Comparison of ENCODE assay signal across 8 cellular contexts in the genomic region with DNA sequence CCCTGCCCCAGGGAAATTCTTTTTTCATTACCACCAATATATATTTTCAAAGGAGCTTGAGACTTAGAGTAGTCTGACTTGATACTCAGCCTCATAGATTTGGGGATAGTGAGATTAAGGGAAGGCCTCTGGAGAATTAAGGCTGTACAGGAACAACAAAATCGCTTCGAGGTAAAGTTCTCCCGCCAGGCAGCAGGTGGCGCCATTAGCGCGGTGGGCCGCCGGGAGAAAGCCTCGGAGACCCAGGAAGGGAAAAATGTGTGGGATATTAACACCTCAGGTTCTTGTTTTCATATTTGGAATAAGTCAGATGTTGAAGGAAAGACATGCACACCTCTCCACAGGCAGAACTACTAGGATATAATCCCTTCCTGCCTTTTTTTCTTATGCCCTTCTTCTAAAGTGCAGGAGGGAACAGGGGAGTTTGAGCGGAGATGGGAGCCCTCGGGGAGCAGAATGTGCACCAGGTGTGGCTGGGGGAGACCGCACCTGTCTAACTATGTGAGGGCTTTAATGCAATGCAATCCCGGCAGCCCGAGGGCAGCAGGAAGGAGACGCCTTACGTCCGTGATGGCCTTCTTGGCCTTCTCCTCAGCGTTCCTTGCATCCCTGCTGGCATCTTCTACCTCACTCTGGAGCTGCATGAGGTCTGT. TPM values are rescaled to one million over a fixed set of nuclear protein-coding genes. Genes with fewer than 3 reads are reported as not detected.
DNase-seq lines count a peak whose midpoint lies in the region; ATAC-seq and TF ChIP-seq lines count a peak whose summit lies in the region.

No MANE protein-coding gene starts in this region.

- H3K4me1 Mint-ChIP-seq in Calu3 (ENCODE audit: low read depth, unreplicated experiment), result no peaks in the 10 kb centered on the region

- intact Hi-C loops in Calu3 (cut with micrococcal nuclease; ENCODE audit: unreplicated experiment), result no loop called here

- CTCF ChIA-PET in Calu3 (lab: Charles Lee), result interaction anchor here (1.2 kb wide), 1 partner anchor 106 kb away, joined by 3 read pairs; no protein-coding TSS in a partner anchor

- peak; percentile 47 for DNase-seq in Calu3
- DNase-seq in HCEC 1CT, result peak; percentile 10
- peak; percentile 48 for DNase-seq in germinal center (ENCODE audit: low spot score)
- peak; percentile 7 for DNase-seq in stimulated activated CD8-positive, alpha-beta memory T cell treated with anti-CD3 and anti-CD28 coated beads, Interleukin-4, amount 100 ng/mL, for 24 hours (ENCODE audit: low read depth)
- DNase-seq in NCI-H1092 (lab: John Stamatoyannopoulos, UW), result no peak
- no peak for DNase-seq in NCI-H187 treated with DMSO at 0.1 percent for 48 hours (lab: John Stamatoyannopoulos, UW)

- H3K27ac Mint-ChIP-seq in Calu3 (ENCODE audit: unreplicated experiment), result no peak overlapping the region

- no peak overlapping the region for H3K4me3 Mint-ChIP-seq in Calu3 (ENCODE audit: low read depth, unreplicated experiment)

- H3K36me3 Mint-ChIP-seq in Calu3 (ENCODE audit: insufficient read depth, unreplicated experiment), result no peaks in the 10 kb centered on the region

- no peak overlapping the region for H3K4me3 ChIP-seq in WI38 (ENCODE audit: low read depth, low read length)

- TF ChIP-seq CTCF in Calu3 (IDR thresholded peaks at IDR 0.05; ENCODE audit: unreplicated experiment) (peak; percentile 31), WI38 (IDR thresholded peaks at IDR 0.05; ENCODE audit: low read depth, low read length) (peak; percentile 85)

- no peak for ATAC-seq in HG02798 (IDR thresholded peaks at IDR 0.05; ENCODE audit: poor library complexity, unreplicated experiment)

- no peaks in the 10 kb centered on the region for H3K9me3 Mint-ChIP-seq in Calu3 (ENCODE audit: low read depth, unreplicated experiment)

- H3K27me3 Mint-ChIP-seq in Calu3 (ENCODE audit: unreplicated experiment), result no peaks in the 10 kb centered on the region

- BruUV-seq in Calu3 (replicated peaks; lab: Mats Ljungman, UMichigan), result no TSS peak

RNA-seq across cellular contexts. Expression of gene MYH3, which starts 25.9 kb away (rescaled TPM):
- total RNA-seq in Calu3 (2022), result 2.7 and 2.9 TPM in 2 replicates

Comparison
In these comparisons a context has a peak if more than half of its experiments do, and no peak if none do; other contexts are left out.
1. DNase-seq: peak in Calu3 (single experiment), HCEC 1CT (single experiment), germinal center (single experiment) and stimulated activated CD8-positive, alpha-beta memory T cell treated with anti-CD3 and anti-CD28 coated beads, Interleukin-4, amount 100 ng/mL, for 24 hours (single experiment); none in NCI-H1092 (single experiment) and NCI-H187 treated with DMSO at 0.1 percent for 48 hours (single experiment).